ENCODE assay signal across 13 cellular contexts in genomic region chr1:193754732-193755427, GRCh38.
DNase-seq lines count a peak whose midpoint lies in the region; ATAC-seq, FAIRE-seq and TF ChIP-seq lines count a peak whose summit lies in the region.
"Had no signal": no experiment of that assay in that cellular context is flagged by ENCODE, and none has a peak within 500 bp of the region (broad histone marks: within the 10 kb centered on the region; RNA-seq: fewer than 3 reads in every experiment).

No MANE protein-coding gene starts in this region.

- H3K4me3 ChIP-seq in WERI-Rb-1 (ENCODE audit: low read depth, low read length) (no peak overlapping the region), kidney (ENCODE audit: low read length in 2 of 2) (no peak overlapping the region)
- H3K4me3 ChIP-seq: SJSA1 had no signal

- H3K4me1 ChIP-seq in kidney (ENCODE audit: control insufficient read depth in 1 of 2, insufficient read depth in 1 of 2, low read depth in 1 of 2, low read length in 2 of 2) = no peaks in the 10 kb centered on the region
- H3K4me1 ChIP-seq: SJSA1 had no signal

- H3K9ac ChIP-seq in kidney (ENCODE audit: low read length in 2 of 2) = no peak overlapping the region

- intact Hi-C loops in kidney (cut with DNase I) = no loop called here

- TF ChIP-seq CTCF in WERI-Rb-1 (IDR thresholded peaks at IDR 0.05; ENCODE audit: low read depth, low read length) (no peak), kidney (IDR thresholded peaks at IDR 0.05; ENCODE audit: borderline replicate concordance, extremely low read depth, insufficient read depth) (peak; percentile 13)

- H3K27me3 ChIP-seq in WERI-Rb-1 (ENCODE audit: insufficient read depth, low read depth, severe bottlenecking) = no peaks in the 10 kb centered on the region
- H3K27me3 ChIP-seq: SJSA1 had no signal

- no peak for FAIRE-seq in kidney (lab: Jason Lieb, UNC)

- peaks cover 2% of the 10 kb centered on the region for H3K9me3 ChIP-seq in WERI-Rb-1 (ENCODE audit: severe bottlenecking)
- no peaks in the 10 kb centered on the region for H3K9me3 ChIP-seq in kidney (ENCODE audit: control insufficient read depth in 1 of 2, low read length in 2 of 2)
- H3K9me3 ChIP-seq: SJSA1 had no signal

- ATAC-seq in HG03097 (IDR thresholded peaks at IDR 0.05; ENCODE audit: low FRiP score, unreplicated experiment) (no peak), HG02610 (IDR thresholded peaks at IDR 0.05; ENCODE audit: unreplicated experiment) (no peak)

- H3K27ac ChIP-seq in WERI-Rb-1 (peak overlapping the region; percentile 44), kidney (ENCODE audit: low read depth in 2 of 2, low read length in 2 of 2) (no peak overlapping the region)
- H3K27ac ChIP-seq: SJSA1 had no signal

- no peaks in the 10 kb centered on the region for H3K36me3 ChIP-seq in WERI-Rb-1
- no peaks in the 10 kb centered on the region for H3K36me3 ChIP-seq in kidney (ENCODE audit: control insufficient read depth in 1 of 2, insufficient read depth in 2 of 2, low read length in 2 of 2)
- H3K36me3 ChIP-seq: SJSA1 had no signal

- DNase-seq in EH (ENCODE audit: low read depth) = peak; percentile 19
- DNase-seq in Kasumi-1 (lab: John Stamatoyannopoulos, UW) = peak; percentile 15 to 26
- peak; percentile 63 for DNase-seq in WERI-Rb-1
- no peak for DNase-seq in kidney
- no peak for DNase-seq in NCI-H2196 (lab: John Stamatoyannopoulos, UW; ENCODE audit: unreplicated experiment)
- DNase-seq in T1000 (lab: John Stamatoyannopoulos, UW) = no peak
- DNase-seq: activated CD4-positive, alpha-beta T cell treated with anti-CD3 and anti-CD28 coated beads, Interleukin-2, amount 50 U/mL, for 48 hours; activated naive CD8-positive, alpha-beta T cell treated with anti-CD3 and anti-CD28 coated beads, Interleukin-2, amount 10 ng/mL, durations not matched to agents 7 days and 5 days; DMS79 treated with DMSO at 0.1 percent for 48 hours; NCI-H2227 treated with DMSO at 0.1 percent for 48 hours had no signal

Comparison
In these comparisons a context has a peak if more than half of its experiments do, and no peak if none do; other contexts are left out.
1. DNase-seq: peak in EH (single experiment), Kasumi-1 (2 of 2) and WERI-Rb-1 (single experiment); none in kidney (single experiment), NCI-H2196 (single experiment) and T1000 (single experiment).